In the genomic region with DNA sequence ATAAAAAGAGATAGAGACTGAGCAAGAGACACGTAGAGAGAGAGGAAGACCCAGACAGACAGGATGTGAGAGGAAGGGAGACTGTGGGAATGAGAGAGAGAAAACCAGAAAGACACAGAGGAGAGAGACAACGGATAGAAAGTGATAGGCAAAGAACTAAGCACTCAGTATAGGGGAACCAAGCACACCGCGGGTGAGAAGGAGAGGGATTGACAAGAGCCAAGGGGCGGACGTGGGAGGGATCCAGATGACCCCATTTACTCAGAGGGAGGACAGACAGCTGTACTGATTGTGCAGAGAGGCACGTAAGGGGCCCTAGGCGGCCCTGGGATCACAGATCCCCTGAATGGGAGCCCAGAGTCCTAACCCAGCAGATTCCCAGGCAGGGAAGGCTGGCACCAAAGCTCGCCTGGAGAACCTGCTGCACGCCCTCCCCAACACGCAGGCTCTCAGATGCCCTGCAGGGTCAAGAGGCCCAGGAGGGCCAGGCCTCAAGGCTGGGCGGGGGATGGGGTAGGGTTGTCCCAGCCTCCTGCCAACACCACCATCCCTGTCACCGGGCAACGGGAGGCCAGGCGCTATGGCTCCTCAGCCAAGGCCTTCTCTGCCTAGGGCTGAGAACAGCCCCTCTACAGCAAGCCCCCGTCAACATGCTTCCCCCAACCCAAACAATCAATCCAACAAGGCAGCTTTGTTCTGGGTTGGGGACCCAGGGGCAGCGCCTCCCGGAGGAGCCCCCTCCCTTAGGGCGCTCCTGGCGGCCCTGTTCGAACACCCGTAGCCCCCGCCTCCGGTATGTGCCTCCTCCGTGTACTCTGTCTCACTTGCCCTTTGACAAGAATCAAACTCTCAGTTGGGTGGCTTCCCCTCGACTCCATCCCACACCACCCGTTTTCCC, we compare ENCODE assay signal across 8 cellular contexts. TPM values are rescaled to one million over a fixed set of nuclear protein-coding genes. Genes with fewer than 3 reads are reported as not detected.
DNase-seq lines count a peak whose midpoint lies in the region; ATAC-seq and TF ChIP-seq lines count a peak whose summit lies in the region.

No MANE protein-coding gene starts in this region.

- H3K36me3 Mint-ChIP-seq in activated CD4-positive, alpha-beta T cell treated with anti-CD3 and anti-CD28 coated beads, Interleukin-2, amount 10 ng/mL, durations not matched to agents 7 days and 5 days (ENCODE audit: low read depth): peaks cover 10% of the 10 kb centered on the region

- H3K4me3 Mint-ChIP-seq in activated CD4-positive, alpha-beta T cell treated with anti-CD3 and anti-CD28 coated beads, Interleukin-2, amount 10 ng/mL, durations not matched to agents 7 days and 5 days: peak overlapping the region; percentile 60

- no peaks in the 10 kb centered on the region for H4K20me1 ChIP-seq in fibroblast of lung (ENCODE audit: control insufficient read depth, extremely low read depth, insufficient read depth, low read length)

- 51% methylated on average over 26 of the region's 27 CpGs for WGBS in prostate gland

- H3K9me3 Mint-ChIP-seq in activated CD4-positive, alpha-beta T cell treated with anti-CD3 and anti-CD28 coated beads, Interleukin-2, amount 10 ng/mL, durations not matched to agents 7 days and 5 days: no peaks in the 10 kb centered on the region

- no peak for DNase-seq in activated CD4-positive, alpha-beta T cell treated with anti-CD3 and anti-CD28 coated beads, Interleukin-2, amount 10 ng/mL, durations not matched to agents 7 days and 5 days
- no peak for DNase-seq in activated CD4-positive, alpha-beta T cell treated with anti-CD3 and anti-CD28 coated beads, Interleukin-2, amount 50 U/mL, for 4 hours
- DNase-seq in RPMI8226 (peak; percentile 35), fibroblast of lung (ENCODE audit: low read depth in 2 of 2) (no peak), prostate gland (ENCODE audit: low spot score) (no peak), H4 (ENCODE audit: low spot score) (no peak), dedifferentiated amniotic fluid mesenchymal stem cell (ENCODE audit: extremely low spot score) (no peak)

- intact Hi-C loops in prostate gland (cut with DNase I): no loop called here

- H3K27me3 Mint-ChIP-seq in activated CD4-positive, alpha-beta T cell treated with anti-CD3 and anti-CD28 coated beads, Interleukin-2, amount 10 ng/mL, durations not matched to agents 7 days and 5 days: peaks cover 31% of the 10 kb centered on the region

- H3K4me1 ChIP-seq in fibroblast of lung (ENCODE audit: control insufficient read depth, extremely low read depth, insufficient read depth, low read length) (peaks cover 7% of the 10 kb centered on the region), prostate gland (replicated peaks) (no peaks in the 10 kb centered on the region)

- no peaks in the 10 kb centered on the region for H3K9me3 ChIP-seq in fibroblast of lung (ENCODE audit: control insufficient read depth, insufficient read depth, low read depth, low read length)
- H3K9me3 ChIP-seq in prostate gland: no peaks in the 10 kb centered on the region

- POLR2A ChIA-PET in activated CD4-positive, alpha-beta T cell treated with anti-CD3 and anti-CD28 coated beads, Interleukin-2, amount 10 ng/mL, durations not matched to agents 7 days and 5 days (lab: Charles Lee): no interaction called here

- H3K36me3 ChIP-seq in fibroblast of lung (ENCODE audit: control insufficient read depth, insufficient read depth, low read length) (peaks cover 4% of the 10 kb centered on the region), prostate gland (no peaks in the 10 kb centered on the region)

- peaks cover 3% of the 10 kb centered on the region for H3K79me2 ChIP-seq in fibroblast of lung (ENCODE audit: control insufficient read depth, insufficient read depth, low read length)

- peak overlapping the region; percentile 52 to 98 (median 64) for H3K4me3 ChIP-seq in fibroblast of lung (replicated peaks in 1 of 4; ENCODE audit: control extremely low read depth in 1 of 4, insufficient read depth in 1 of 4, low read depth in 3 of 4, low read length in 4 of 4)
- H3K4me3 ChIP-seq in prostate gland: peak overlapping the region; percentile 55 to 71

- TF ChIP-seq POLR2A in prostate gland (IDR thresholded peaks at IDR 0.05): no peak

- H3K27me3 ChIP-seq in fibroblast of lung (ENCODE audit: control insufficient read depth, insufficient read depth, low read length) (no peaks in the 10 kb centered on the region), prostate gland (replicated peaks; ENCODE audit: insufficient read depth) (no peaks in the 10 kb centered on the region)

- H3K4me2 ChIP-seq in fibroblast of lung (ENCODE audit: extremely low read depth, insufficient read depth, low read length): peak overlapping the region; percentile 84

- peaks cover 31% of the 10 kb centered on the region for H3K4me1 Mint-ChIP-seq in activated CD4-positive, alpha-beta T cell treated with anti-CD3 and anti-CD28 coated beads, Interleukin-2, amount 10 ng/mL, durations not matched to agents 7 days and 5 days

- peak overlapping the region; percentile 21 for H2AFZ ChIP-seq in fibroblast of lung (ENCODE audit: low read length)

- ATAC-seq in HG02610 (IDR thresholded peaks at IDR 0.05; ENCODE audit: unreplicated experiment): no peak

- H3K27ac ChIP-seq in fibroblast of lung (ENCODE audit: insufficient read depth, low read length) (peak overlapping the region; percentile 24), prostate gland (no peak overlapping the region)

- H3K9ac ChIP-seq in fibroblast of lung (ENCODE audit: insufficient read depth, low read length): peak overlapping the region; percentile 4

- peak overlapping the region; percentile 90 for H3K27ac Mint-ChIP-seq in activated CD4-positive, alpha-beta T cell treated with anti-CD3 and anti-CD28 coated beads, Interleukin-2, amount 10 ng/mL, durations not matched to agents 7 days and 5 days

- CTCF ChIA-PET in activated CD4-positive, alpha-beta T cell treated with anti-CD3 and anti-CD28 coated beads, Interleukin-2, amount 10 ng/mL, durations not matched to agents 7 days and 5 days (lab: Charles Lee): interaction anchor here (1.1 kb wide), 2 partner anchors 19 to 33 kb away, joined by 3 to 4 read pairs; no protein-coding TSS in a partner anchor

- TF ChIP-seq CTCF in fibroblast of lung (conservative IDR thresholded peaks at IDR 0.05 in 1 of 2, IDR thresholded peaks at IDR 0.05 in 1 of 2; ENCODE audit: low read depth in 1 of 2, low read length in 2 of 2) (no peak), prostate gland (IDR thresholded peaks at IDR 0.05) (no peak)

RNA-seq across cellular contexts. Expression of gene LOXL3, which starts 0.6 kb away (rescaled TPM):
- total RNA-seq in activated CD4-positive, alpha-beta T cell treated with anti-CD3 and anti-CD28 coated beads, Interleukin-2, amount 10 ng/mL, durations not matched to agents 7 days and 5 days: under 1 TPM; 0.12 to 0.15 TPM
- total RNA-seq in fibroblast of lung (12.6 and 26.4 TPM in 2 replicates), prostate gland (10 to 100 TPM in 1 of 2 donors, 1 to 10 TPM in 1; 1.3 to 10.7 TPM)
- polyA plus RNA-seq in fibroblast of lung: 13.7 and 20.6 TPM in 2 replicates
- 10.9 and 15.8 TPM in 2 replicates for polyA plus RNA-seq in fibroblast of lung (2012)
- polyA minus RNA-seq in fibroblast of lung (ENCODE audit: low replicate concordance): 8.7 and 23.4 TPM in 2 replicates
- 2.0 and 2.4 TPM in 2 replicates for total RNA-seq in H4 (2014; rRNA removed; shearing (Covaris generic))

RNA-seq across cellular contexts. Expression of gene DOK1, which starts 1.4 kb away (rescaled TPM):
- 10 to 100 TPM; 28.0 to 34.4 TPM for total RNA-seq in activated CD4-positive, alpha-beta T cell treated with anti-CD3 and anti-CD28 coated beads, Interleukin-2, amount 10 ng/mL, durations not matched to agents 7 days and 5 days
- total RNA-seq in fibroblast of lung (25.7 and 31.7 TPM in 2 replicates), prostate gland (10 to 100 TPM in 1 of 2 donors, 1 to 10 TPM in 1; 4.5 to 18.9 TPM)
- 11.4 and 12.6 TPM in 2 replicates for polyA plus RNA-seq in fibroblast of lung
- polyA plus RNA-seq in fibroblast of lung (2012): 18.1 and 20.8 TPM in 2 replicates
- polyA minus RNA-seq in fibroblast of lung (ENCODE audit: low replicate concordance): 22.8 and 42.3 TPM in 2 replicates
- total RNA-seq in H4 (2014; rRNA removed; shearing (Covaris generic)): 0.84 and 2.1 TPM in 2 replicates

RNA-seq across cellular contexts. Expression of gene HTRA2, which starts 23.4 kb away (rescaled TPM):
- total RNA-seq in activated CD4-positive, alpha-beta T cell treated with anti-CD3 and anti-CD28 coated beads, Interleukin-2, amount 10 ng/mL, durations not matched to agents 7 days and 5 days: 10 to 100 TPM; 41.6 to 45.8 TPM
- total RNA-seq in fibroblast of lung (45.7 and 47.8 TPM in 2 replicates), prostate gland (10 to 100 TPM; 19.1 to 37.9 TPM)
- polyA plus RNA-seq in fibroblast of lung: 18.8 and 25.4 TPM in 2 replicates
- polyA plus RNA-seq in fibroblast of lung (2012): 17.8 and 28.0 TPM in 2 replicates
- 16.7 and 50.8 TPM in 2 replicates for polyA minus RNA-seq in fibroblast of lung (ENCODE audit: low replicate concordance)
- total RNA-seq in H4 (2014; rRNA removed; shearing (Covaris generic)): 40.5 and 49.5 TPM in 2 replicates

RNA-seq across cellular contexts. Expression of gene AUP1, which starts 23.7 kb away (rescaled TPM):
- 100 to 1,000 TPM; 116 to 136 TPM for total RNA-seq in activated CD4-positive, alpha-beta T cell treated with anti-CD3 and anti-CD28 coated beads, Interleukin-2, amount 10 ng/mL, durations not matched to agents 7 days and 5 days
- 70.4 and 73.7 TPM in 2 replicates for total RNA-seq in fibroblast of lung
- 54.0 and 81.3 TPM in 2 replicates for polyA plus RNA-seq in fibroblast of lung
- polyA plus RNA-seq in fibroblast of lung (2012): 43.1 and 64.8 TPM in 2 replicates
- polyA minus RNA-seq in fibroblast of lung (ENCODE audit: low replicate concordance): 41.9 and 97.8 TPM in 2 replicates
- total RNA-seq in prostate gland: 100 to 1,000 TPM; 101 to 124 TPM
- total RNA-seq in H4 (2014; rRNA removed; shearing (Covaris generic)): 95.4 and 102 TPM in 2 replicates

RNA-seq across cellular contexts. Expression of gene DQX1, which starts 27.1 kb away (rescaled TPM):
- total RNA-seq in activated CD4-positive, alpha-beta T cell treated with anti-CD3 and anti-CD28 coated beads, Interleukin-2, amount 10 ng/mL, durations not matched to agents 7 days and 5 days: under 1 TPM; 0.25 to 0.52 TPM
- total RNA-seq in fibroblast of lung: not detected in 2 replicates
- not detected in 2 replicates for polyA plus RNA-seq in fibroblast of lung
- polyA plus RNA-seq in fibroblast of lung (2012): not detected in 2 replicates
- polyA minus RNA-seq in fibroblast of lung (ENCODE audit: low replicate concordance): not detected in 2 replicates
- total RNA-seq in prostate gland: not detected
- not detected in 2 replicates for total RNA-seq in H4 (2014; rRNA removed; shearing (Covaris generic))
